In genomic region chr2:121210691-121211090, GRCh38 we compare ENCODE assay signal across 17 cellular contexts.
DNase-seq lines count a peak whose midpoint lies in the region; ATAC-seq, FAIRE-seq and TF ChIP-seq lines count a peak whose summit lies in the region.
"Had no signal": no experiment of that assay in that cellular context is flagged by ENCODE, and none has a peak within 500 bp of the region (broad histone marks: within the 10 kb centered on the region; RNA-seq: fewer than 3 reads in every experiment).

No MANE protein-coding gene starts in this region.

- WGBS in A549 (ENCODE audit: missing lambda C conversion rate), result 24% methylated on average over 8 of the region's 8 CpGs
- WGBS in endodermal cell (ENCODE audit: insufficient coverage in 1 of 2, insufficient read length in 1 of 2), 2 experiments, result 82 to 93% methylated on average over 5 to 8 of the region's 8 CpGs
- no CpG with 5 or more reads among the region's 8 CpGs for WGBS in mesendoderm (ENCODE audit: extremely low coverage, insufficient coverage, low lambda C conversion rate)
- WGBS in adrenal gland, 4 donors, result 70 to 88% (median 80%) methylated on average over 7 to 8 of the region's 8 CpGs

- no peaks in the 10 kb centered on the region for H3K36me3 Mint-ChIP-seq in endodermal cell (ENCODE audit: low read depth)
- H3K36me3 Mint-ChIP-seq in activated naive CD4-positive, alpha-beta T cell treated with anti-CD3 and anti-CD28 coated beads, Interleukin-2, amount 50 U/mL, for 72 hours, result no peaks in the 10 kb centered on the region

- H4K5ac ChIP-seq in mesendoderm (ENCODE audit: low read length), result no peak overlapping the region

- TF ChIP-seq CTCF in A549 (IDR thresholded peaks at IDR 0.05), result no peak
- no peak for TF ChIP-seq CTCF in endodermal cell (conservative IDR thresholded peaks at IDR 0.05)
- no peak for TF ChIP-seq CTCF in adrenal gland (IDR thresholded peaks at IDR 0.05)

- H3K4me1 ChIP-seq in A549 (peaks cover 19% of the 10 kb centered on the region), endodermal cell (ENCODE audit: control insufficient read depth, insufficient read depth, low read length) (peaks cover 21% of the 10 kb centered on the region), mesendoderm (ENCODE audit: control insufficient read depth, low read depth, low read length) (no peaks in the 10 kb centered on the region), adrenal gland (replicated peaks in 1 of 2) (no peaks in the 10 kb centered on the region)
- H3K4me1 ChIP-seq: thyroid gland had no signal

- no peaks in the 10 kb centered on the region for H3K9me3 Mint-ChIP-seq in endodermal cell
- H3K9me3 Mint-ChIP-seq in activated naive CD4-positive, alpha-beta T cell treated with anti-CD3 and anti-CD28 coated beads, Interleukin-2, amount 50 U/mL, for 72 hours, result no peaks in the 10 kb centered on the region
- H3K9me3 Mint-ChIP-seq: central memory CD8-positive, alpha-beta T cell had no signal

- H3K79me2 ChIP-seq in mesendoderm (ENCODE audit: control insufficient read depth, insufficient read depth, low read length), result no peaks in the 10 kb centered on the region

- H3K4me3 Mint-ChIP-seq in endodermal cell, result peak overlapping the region; percentile 16
- H3K4me3 Mint-ChIP-seq: central memory CD8-positive, alpha-beta T cell had no signal

- H3K36me3 ChIP-seq in endodermal cell (ENCODE audit: control insufficient read depth, insufficient read depth, low read length) (no peaks in the 10 kb centered on the region), mesendoderm (ENCODE audit: control insufficient read depth, insufficient read depth, low read length) (no peaks in the 10 kb centered on the region), adrenal gland (replicated peaks in 1 of 2) (no peaks in the 10 kb centered on the region)
- H3K36me3 ChIP-seq: SJSA1, thyroid gland had no signal

- no peaks in the 10 kb centered on the region for H3K27me3 ChIP-seq in endodermal cell (ENCODE audit: control insufficient read depth, insufficient read depth, low read length, poor library complexity, severe bottlenecking)
- no peaks in the 10 kb centered on the region for H3K27me3 ChIP-seq in mesendoderm (ENCODE audit: insufficient read depth, low read length, poor library complexity)
- no peaks in the 10 kb centered on the region for H3K27me3 ChIP-seq in adrenal gland
- H3K27me3 ChIP-seq: SJSA1, thyroid gland had no signal

- no peak for TF ChIP-seq EP300 in A549 (IDR thresholded peaks at IDR 0.05)

- no peak overlapping the region for H2BK120ac ChIP-seq in mesendoderm (ENCODE audit: low read depth, low read length)

- H3K27ac ChIP-seq in A549 (peak overlapping the region; percentile 55 to 70; a peak in 4 of 6 replicates), endodermal cell (ENCODE audit: low read depth, low read length) (no peak overlapping the region), mesendoderm (ENCODE audit: low read depth, low read length) (no peak overlapping the region), adrenal gland (no peak overlapping the region)
- H3K27ac ChIP-seq: SJSA1, thyroid gland had no signal

- H3K4me3 ChIP-seq in A549 (no peak overlapping the region), endodermal cell (ENCODE audit: low read length) (no peak overlapping the region), mesendoderm (ENCODE audit: low read length) (no peak overlapping the region), adrenal gland (no peak overlapping the region)
- H3K4me3 ChIP-seq: SJSA1, thyroid gland had no signal

- H3K4me2 ChIP-seq in A549 (peak overlapping the region; percentile 65), mesendoderm (ENCODE audit: low read length) (no peak overlapping the region)

- H2BK15ac ChIP-seq in mesendoderm (replicated peaks; ENCODE audit: low read depth), result no peak overlapping the region

- ATAC-seq in A549, result peak; percentile 82 to 87
- no peak for ATAC-seq in activated naive CD4-positive, alpha-beta T cell treated with anti-CD3 and anti-CD28 coated beads, Interleukin-2, amount 50 U/mL, for 72 hours

- TF ChIP-seq POLR2A in A549 (IDR thresholded peaks at IDR 0.05; ENCODE audit: low read length), result no peak
- TF ChIP-seq POLR2A in adrenal gland (IDR thresholded peaks at IDR 0.05), result no peak

- no peak overlapping the region for H4K8ac ChIP-seq in mesendoderm (ENCODE audit: low read depth, low read length)

- H3K27me3 Mint-ChIP-seq in endodermal cell (ENCODE audit: insufficient read depth), result no peaks in the 10 kb centered on the region

- CTCF ChIA-PET in A549 (lab: Yijun Ruan, JAX), result interaction anchor here (0.7 to 2.0 kb wide), 4 partner anchors 9 to 321 kb away, joined by 3 to 5 read pairs (median 3); no protein-coding TSS in a partner anchor

- no peak overlapping the region for H3K27ac Mint-ChIP-seq in endodermal cell
- no peak overlapping the region for H3K27ac Mint-ChIP-seq in activated naive CD4-positive, alpha-beta T cell treated with anti-CD3 and anti-CD28 coated beads, Interleukin-2, amount 50 U/mL, for 72 hours

- H3K23ac ChIP-seq in mesendoderm (ENCODE audit: low read length), result no peak overlapping the region

- H3K56ac ChIP-seq in mesendoderm (ENCODE audit: low read length), result no peak overlapping the region

- no peak overlapping the region for H3K18ac ChIP-seq in mesendoderm (ENCODE audit: low read length)

- H3K9me3 ChIP-seq in A549 (no peaks in the 10 kb centered on the region), endodermal cell (ENCODE audit: control insufficient read depth, low read length) (no peaks in the 10 kb centered on the region), adrenal gland (replicated peaks in 1 of 3) (no peaks in the 10 kb centered on the region)
- H3K9me3 ChIP-seq: SJSA1, thyroid gland had no signal

- H2BK5ac ChIP-seq in mesendoderm (ENCODE audit: low read length), result no peak overlapping the region

- DNase-seq in A549 (ENCODE audit: low read depth in 1 of 2, low spot score in 1 of 2) (peak; percentile 29 to 54), HuH-7 (ENCODE audit: low spot score) (peak; percentile 36), endodermal cell (no peak), mesendoderm (peak; percentile 29), NCI-H2227 (lab: John Stamatoyannopoulos, UW; ENCODE audit: unreplicated experiment) (no peak), NCI-H128 (lab: John Stamatoyannopoulos, UW; ENCODE audit: unreplicated experiment) (no peak), adrenal gland (no peak)
- no peak for DNase-seq in activated naive CD4-positive, alpha-beta T cell treated with anti-CD3 and anti-CD28 coated beads, Interleukin-2, amount 50 U/mL, for 72 hours (ENCODE audit: low spot score in 2 of 2)
- DNase-seq: activated naive CD4-positive, alpha-beta T cell treated with anti-CD3 and anti-CD28 coated beads, Interleukin-2, amount 50 U/mL, for 16 hours; hippocampal formation; NCI-H1092 treated with DMSO at 0.1 percent for 48 hours; NCI-H69; stimulated activated CD4-positive, alpha-beta T cell treated with anti-CD3 and anti-CD28 coated beads, Interleukin-15, amount 100 ng/mL, for 24 hours had no signal

- FAIRE-seq in A549 (lab: Jason Lieb, UNC), result no peak
- FAIRE-seq: D721Med had no signal

- H3K79me1 ChIP-seq in mesendoderm (ENCODE audit: low read length), result no peaks in the 10 kb centered on the region

- H2AK5ac ChIP-seq in mesendoderm (ENCODE audit: low read length), result no peak overlapping the region

- POLR2A ChIA-PET in A549 (lab: Yijun Ruan, JAX), result interaction anchor here (0.6 kb wide), 1 partner anchor 142 kb away, joined by 3 read pairs; no protein-coding TSS in a partner anchor

- TF ChIP-seq RAD21 in A549 (conservative IDR thresholded peaks at IDR 0.05 in 1 of 2, IDR thresholded peaks at IDR 0.05 in 1 of 2), result no peak

- H3K9ac ChIP-seq in endodermal cell (ENCODE audit: extremely low read depth, low read length, poor library complexity, severe bottlenecking) (no peak overlapping the region), mesendoderm (ENCODE audit: low read length) (no peak overlapping the region)

- H3K4ac ChIP-seq in mesendoderm (ENCODE audit: low read depth, low read length), result no peak overlapping the region

- H3K4me1 Mint-ChIP-seq in endodermal cell, result peaks cover 29% of the 10 kb centered on the region
- H3K4me1 Mint-ChIP-seq: central memory CD8-positive, alpha-beta T cell had no signal

- intact Hi-C loops in adrenal gland (cut with DNase I), result no loop called here

TF ChIP-seq in A549, 52 proteins besides CTCF, POLR2A, EP300 and RAD21:
- TF ChIP-seq RCOR1 (IDR thresholded peaks at IDR 0.05; ENCODE audit: low read depth, low read length), result no peak
- no peak for TF ChIP-seq JUNB (IDR thresholded peaks at IDR 0.05)
- TF ChIP-seq PHF8 (IDR thresholded peaks at IDR 0.05; ENCODE audit: borderline replicate concordance, low read depth), result no peak
- TF ChIP-seq ZNF302 (CRISPR knock-in tag; IDR thresholded peaks at IDR 0.05), result no peak
- TF ChIP-seq HES2 (IDR thresholded peaks at IDR 0.05), result no peak
- TF ChIP-seq MAFK (IDR thresholded peaks at IDR 0.05; ENCODE audit: partially characterized antibody), result no peak
- TF ChIP-seq RNF2 (IDR thresholded peaks at IDR 0.05; ENCODE audit: borderline replicate concordance, low read depth), result no peak
- no peak for TF ChIP-seq JUN (IDR thresholded peaks at IDR 0.05)
- TF ChIP-seq HOXB5 (CRISPR knock-in tag; IDR thresholded peaks at IDR 0.05), result no peak
- no peak for TF ChIP-seq BCL3 (IDR thresholded peaks at IDR 0.05)
- no peak for TF ChIP-seq BHLHE40 (IDR thresholded peaks at IDR 0.05; ENCODE audit: low read depth, low read length)
- TF ChIP-seq ZC3H11A (IDR thresholded peaks at IDR 0.05), result no peak
- TF ChIP-seq TFCP2L1 (CRISPR knock-in tag; IDR thresholded peaks at IDR 0.05), result no peak
TF ChIP-seq in A549: peak in this region for 0.

Comparison
In these comparisons a context has a peak if more than half of its experiments do, and no peak if none do; other contexts are left out.
1. ATAC-seq: peak in A549 (2 of 2); none in activated naive CD4-positive, alpha-beta T cell treated with anti-CD3 and anti-CD28 coated beads, Interleukin-2, amount 50 U/mL, for 72 hours (0 of 2).
2. DNase-seq: peak in A549 (2 of 2), HuH-7 (single experiment) and mesendoderm (single experiment); none in endodermal cell (single experiment), activated naive CD4-positive, alpha-beta T cell treated with anti-CD3 and anti-CD28 coated beads, Interleukin-2, amount 50 U/mL, for 72 hours (0 of 2), NCI-H2227 (single experiment), NCI-H128 (single experiment) and adrenal gland (0 of 7).
3. H3K27ac ChIP-seq: peak in A549 (2 of 2); none in endodermal cell (single experiment), mesendoderm (single experiment) and adrenal gland (0 of 5).